9 cellular contexts compared by ENCODE assay signal in genomic region chr9:114503009-114503408, GRCh38. TPM values are rescaled to one million over a fixed set of nuclear protein-coding genes. Genes with fewer than 3 reads are reported as not detected.
A peak's percentile ranks its signal among the peaks of the same experiment; 100 is the strongest.
DNase-seq lines count a peak whose midpoint lies in the region; ATAC-seq and TF ChIP-seq lines count a peak whose summit lies in the region.
"Had no signal": no experiment of that assay in that cellular context is flagged by ENCODE, and none has a peak within 500 bp of the region (broad histone marks: within the 10 kb centered on the region; RNA-seq: fewer than 3 reads in every experiment).

No MANE protein-coding gene starts in this region.

- H3K4me3 ChIP-seq in PC-9 (peak overlapping the region; percentile 15; the same call in 1 of the 2 replicates), esophagus (ENCODE audit: low read depth in 1 of 2, low read length in 2 of 2) (no peak overlapping the region), smooth muscle cell (no peak overlapping the region), GM23248 (no peak overlapping the region)
- H3K4me3 ChIP-seq: MG63 had no signal

- DNase-seq in NCI-H1417 (lab: John Stamatoyannopoulos, UW), result peak; percentile 25 to 82 (median 75)
- no peak for DNase-seq in NCI-H1417 treated with DMSO at 0.1 percent for 48 hours (lab: John Stamatoyannopoulos, UW)
- DNase-seq in PC-9, result no peak
- no peak for DNase-seq in smooth muscle cell (lab: John Stamatoyannopoulos, UW; ENCODE audit: unreplicated experiment)
- no peak for DNase-seq in GM23248

- POLR2A ChIA-PET in PC-9 (lab: Charles Lee; ENCODE audit: unreplicated experiment), result interaction anchor here (0.7 kb wide), 1 partner anchor 19 kb away, joined by 6 read pairs; no protein-coding TSS in a partner anchor

- H3F3A ChIP-seq in PC-9 (ENCODE audit: insufficient read depth, low read depth), result peaks cover 10% of the 10 kb centered on the region; the same call in 1 of the 2 replicates
- peaks cover 30% of the 10 kb centered on the region for H3F3A ChIP-seq in smooth muscle cell (ENCODE audit: low read depth)
- H3F3A ChIP-seq in GM23248 (ENCODE audit: insufficient read depth), result peaks cover 11% of the 10 kb centered on the region

- no peaks in the 10 kb centered on the region for H3K27me3 ChIP-seq in PC-9 (ENCODE audit: insufficient read depth, low read depth)
- no peaks in the 10 kb centered on the region for H3K27me3 ChIP-seq in esophagus (ENCODE audit: control insufficient read depth in 1 of 2, insufficient read depth in 2 of 2, low read length in 2 of 2)
- peaks cover 18% of the 10 kb centered on the region for H3K27me3 ChIP-seq in smooth muscle cell (ENCODE audit: low read depth)
- H3K27me3 ChIP-seq in GM23248 (replicated peaks; ENCODE audit: insufficient read depth), result peaks cover 14% of the 10 kb centered on the region

- H2AFZ ChIP-seq in PC-9 (no peak overlapping the region), smooth muscle cell (ENCODE audit: low read depth) (no peak overlapping the region), GM23248 (no peak overlapping the region)

- H3K4me1 ChIP-seq in PC-9 (replicated peaks; ENCODE audit: insufficient read depth), result peaks cover 35% of the 10 kb centered on the region
- peaks cover 6 to 11% of the 10 kb centered on the region in 2 donors for H3K4me1 ChIP-seq in esophagus (ENCODE audit: control insufficient read depth in 2 of 2, insufficient read depth in 2 of 2, low read length in 1 of 2)
- H3K4me1 ChIP-seq in smooth muscle cell (ENCODE audit: low read depth), result peaks cover 46% of the 10 kb centered on the region
- H3K4me1 ChIP-seq in GM23248 (ENCODE audit: insufficient read depth), result no peaks in the 10 kb centered on the region

- H3K9ac ChIP-seq in smooth muscle cell (ENCODE audit: low read depth) (no peak overlapping the region), GM23248 (no peak overlapping the region)

- in situ Hi-C loops in GM23248 (cut with MboI), result no loop called here

- H3K27ac ChIP-seq in PC-9, result no peak overlapping the region
- H3K27ac ChIP-seq in esophagus (ENCODE audit: low read depth in 2 of 2, low read length in 1 of 2), result peak overlapping the region; percentile 67 to 69
- peak overlapping the region; percentile 85 for H3K27ac ChIP-seq in smooth muscle cell (ENCODE audit: low read depth)
- no peak overlapping the region for H3K27ac ChIP-seq in GM23248

- H3K4me2 ChIP-seq in PC-9, result peak overlapping the region; percentile 90
- H3K4me2 ChIP-seq in smooth muscle cell, result peak overlapping the region; percentile 94
- no peak overlapping the region for H3K4me2 ChIP-seq in GM23248 (ENCODE audit: unreplicated experiment)

- CTCF ChIA-PET in PC-9 (lab: Charles Lee), result interaction anchor here (1.0 kb wide), 1 partner anchor 16 kb away, joined by 3 read pairs; no protein-coding TSS in a partner anchor

- intact Hi-C loops in PC-9 (cut with micrococcal nuclease; ENCODE audit: unreplicated experiment), result loop anchor here (1.0 kb wide), 1 partner anchor 16 kb away; no protein-coding TSS in a partner anchor

- no peaks in the 10 kb centered on the region for H3K9me3 ChIP-seq in PC-9 (ENCODE audit: insufficient read depth, low read depth)
- H3K9me3 ChIP-seq in esophagus (ENCODE audit: control insufficient read depth in 2 of 2, insufficient read depth in 1 of 2, low read depth in 1 of 2, low read length in 1 of 2), result no peaks in the 10 kb centered on the region
- H3K9me3 ChIP-seq in smooth muscle cell (replicated peaks; ENCODE audit: low read depth), result no peaks in the 10 kb centered on the region
- no peaks in the 10 kb centered on the region for H3K9me3 ChIP-seq in GM23248 (ENCODE audit: low read depth)
- H3K9me3 ChIP-seq: MG63 had no signal

- 35 to 37% methylated on average over 7 of the region's 7 CpGs for WGBS in esophagus, 2 donors
- WGBS in smooth muscle cell (ENCODE audit: low lambda C conversion rate), result 68% methylated on average over 7 of the region's 7 CpGs
- 81 to 86% methylated on average over 7 of the region's 7 CpGs for WGBS in GM23248 (ENCODE audit: low coverage in 1 of 2, low lambda C conversion rate in 2 of 2, missing lambda C conversion rate in 2 of 2), 2 experiments

- H4K20me1 ChIP-seq in PC-9 (ENCODE audit: insufficient read depth) (no peaks in the 10 kb centered on the region), smooth muscle cell (ENCODE audit: low read depth) (peaks cover 27% of the 10 kb centered on the region), GM23248 (ENCODE audit: insufficient read depth) (no peaks in the 10 kb centered on the region)

- H3K36me3 ChIP-seq in PC-9 (ENCODE audit: low read depth) (no peaks in the 10 kb centered on the region), esophagus (ENCODE audit: control insufficient read depth in 2 of 2, insufficient read depth in 2 of 2, low read length in 1 of 2) (no peaks in the 10 kb centered on the region), smooth muscle cell (ENCODE audit: low read depth) (no peaks in the 10 kb centered on the region), GM23248 (ENCODE audit: low read depth) (no peaks in the 10 kb centered on the region)
- H3K36me3 ChIP-seq: MG63 had no signal

- ATAC-seq in GM18868 (IDR thresholded peaks at IDR 0.05; ENCODE audit: unreplicated experiment) (no peak), HG03520 (IDR thresholded peaks at IDR 0.05; ENCODE audit: unreplicated experiment) (no peak)

- H3K79me2 ChIP-seq in PC-9 (ENCODE audit: low read depth) (no peaks in the 10 kb centered on the region), smooth muscle cell (ENCODE audit: low read depth) (peaks cover 10% of the 10 kb centered on the region), GM23248 (ENCODE audit: insufficient read depth) (no peaks in the 10 kb centered on the region)

- TF ChIP-seq CTCF in PC-9 (conservative IDR thresholded peaks at IDR 0.05) (no peak), smooth muscle cell (IDR thresholded peaks at IDR 0.05; ENCODE audit: borderline replicate concordance, insufficient read depth, poor library complexity, severe bottlenecking) (no peak)

- BruUV-seq in PC-9 (replicated peaks; lab: Mats Ljungman, UMichigan), result TSS peak; percentile 30

- H3K9me2 ChIP-seq in PC-9 (ENCODE audit: insufficient read depth) (no peaks in the 10 kb centered on the region), GM23248 (ENCODE audit: insufficient read depth) (no peaks in the 10 kb centered on the region)

RNA-seq across cellular contexts. Expression of gene WHRN, which starts 2.3 kb away (rescaled TPM):
- 19.8 and 21.9 TPM in 2 replicates for total RNA-seq in PC-9 (2021)
- polyA plus RNA-seq in esophagus, result 1 to 10 TPM; 3.4 to 7.6 TPM
- total RNA-seq in smooth muscle cell, result 2.9 and 3.6 TPM in 2 replicates
- 11.9 and 12.9 TPM in 2 replicates for polyA plus RNA-seq in smooth muscle cell
- total RNA-seq in GM23248 (2014; rRNA removed; shearing (Covaris generic)), result 0.76 and 1.1 TPM in 2 replicates
- polyA plus RNA-seq in GM23248 (2016; fragmentation: Nextera tagmentation; extraction: Ambion mirVana), result 1.5 and 1.8 TPM in 2 replicates

Comparison
In these comparisons a context has a peak if more than half of its experiments do, and no peak if none do; other contexts are left out.
1. DNase-seq: peak in NCI-H1417 (3 of 3); none in NCI-H1417 treated with DMSO at 0.1 percent for 48 hours (single experiment), PC-9 (0 of 2), smooth muscle cell (single experiment) and GM23248 (single experiment).
2. H3K27ac ChIP-seq: peak in esophagus (2 of 2) and smooth muscle cell (single experiment); none in PC-9 (single experiment) and GM23248 (single experiment).